Comparison of ENCODE assay signal across 9 cellular contexts in genomic region chr19:12126707-12127106, GRCh38. TPM values are rescaled to one million over a fixed set of nuclear protein-coding genes. Genes with fewer than 3 reads are reported as not detected.
DNase-seq lines count a peak whose midpoint lies in the region; ATAC-seq and TF ChIP-seq lines count a peak whose summit lies in the region.
"Had no signal": no experiment of that assay in that cellular context is flagged by ENCODE, and none has a peak within 500 bp of the region (broad histone marks: within the 10 kb centered on the region; RNA-seq: fewer than 3 reads in every experiment).

No MANE protein-coding gene starts in this region.

- H3K36me3 ChIP-seq in brain microvascular endothelial cell (replicated peaks) (no peaks in the 10 kb centered on the region), lower lobe of right lung (no peaks in the 10 kb centered on the region)

- H3K27me3 ChIP-seq in HL-60 (ENCODE audit: insufficient read depth, poor library complexity, severe bottlenecking) = no peaks in the 10 kb centered on the region
- H3K27me3 ChIP-seq in brain microvascular endothelial cell (replicated peaks) = no peaks in the 10 kb centered on the region
- H3K27me3 ChIP-seq in lower lobe of right lung (ENCODE audit: low read depth) = no peaks in the 10 kb centered on the region

- TF ChIP-seq CTCF in HL-60 (IDR thresholded peaks at IDR 0.05; ENCODE audit: insufficient read depth, low read length) (peak; percentile 35), brain microvascular endothelial cell (IDR thresholded peaks at IDR 0.05; ENCODE audit: low read depth, low read length, missing control alignments) (peak; percentile 50), lower lobe of right lung (IDR thresholded peaks at IDR 0.05) (peak; percentile 56), GM20000 (IDR thresholded peaks at IDR 0.05; ENCODE audit: extremely low read depth, missing control alignments) (no peak)

- DNase-seq in CD1c-positive myeloid dendritic cell (ENCODE audit: extremely low spot score) (peak; percentile 29), HL-60 (ENCODE audit: low read depth in 1 of 2, low spot score in 1 of 2) (peak in 1 of 2 experiments; percentile 6), brain microvascular endothelial cell (peak; percentile 13), lower lobe of right lung (no peak), posterior vena cava (ENCODE audit: low spot score) (no peak), GM20000 (ENCODE audit: low spot score) (no peak)
- no peak for DNase-seq in stimulated activated CD8-positive, alpha-beta memory T cell treated with anti-CD3 and anti-CD28 coated beads, Interleukin-4, amount 100 ng/mL, for 48 hours
- DNase-seq in effector CD4-positive, alpha-beta T cell = no peak
- DNase-seq: nephron progenitor cell had no signal

- H3K4me3 ChIP-seq in HL-60 (replicated peaks; ENCODE audit: insufficient read depth, low read length) (no peak overlapping the region), brain microvascular endothelial cell (ENCODE audit: low read depth, low read length) (no peak overlapping the region), lower lobe of right lung (no peak overlapping the region)

- H3K4me1 ChIP-seq in lower lobe of right lung = no peaks in the 10 kb centered on the region

- in situ Hi-C loops in brain microvascular endothelial cell (cut with HindIII; ENCODE audit: low pct_ligation_motif_present, low sequenced_read_pairs) = no loop called here

- intact Hi-C loops in lower lobe of right lung (cut with DNase I) (no loop called here), posterior vena cava (cut with DNase I) (no loop called here)

- no peak for ATAC-seq in lower lobe of right lung

- peaks cover 13% of the 10 kb centered on the region for H3K9me3 ChIP-seq in lower lobe of right lung

- H3K27ac ChIP-seq in HL-60 (replicated peaks) (no peak overlapping the region), brain microvascular endothelial cell (no peak overlapping the region), lower lobe of right lung (no peak overlapping the region)

RNA-seq across cellular contexts. Expression of gene ZNF20, which starts 13.4 kb away (rescaled TPM):
- total RNA-seq in lower lobe of right lung (6.6 TPM), posterior vena cava (1 to 10 TPM; 1.0 to 3.2 TPM)

RNA-seq across cellular contexts. Expression of gene ZNF625, which starts 29.8 kb away (rescaled TPM):
- total RNA-seq in lower lobe of right lung (8.4 TPM), posterior vena cava (1 to 10 TPM; 6.0 to 8.7 TPM)

RNA-seq across cellular contexts. Expression of gene ZNF136, which starts 36.2 kb away (rescaled TPM):
- 14.9 TPM for total RNA-seq in lower lobe of right lung
- total RNA-seq in posterior vena cava = 1 to 10 TPM; 9.2 to 9.4 TPM

Comparison
In these comparisons a context has a peak if more than half of its experiments do, and no peak if none do; other contexts are left out.
1. DNase-seq: peak in CD1c-positive myeloid dendritic cell (single experiment) and brain microvascular endothelial cell (single experiment); none in lower lobe of right lung (single experiment), stimulated activated CD8-positive, alpha-beta memory T cell treated with anti-CD3 and anti-CD28 coated beads, Interleukin-4, amount 100 ng/mL, for 48 hours (single experiment), posterior vena cava (single experiment), GM20000 (single experiment) and effector CD4-positive, alpha-beta T cell (single experiment).